In the genomic region with DNA sequence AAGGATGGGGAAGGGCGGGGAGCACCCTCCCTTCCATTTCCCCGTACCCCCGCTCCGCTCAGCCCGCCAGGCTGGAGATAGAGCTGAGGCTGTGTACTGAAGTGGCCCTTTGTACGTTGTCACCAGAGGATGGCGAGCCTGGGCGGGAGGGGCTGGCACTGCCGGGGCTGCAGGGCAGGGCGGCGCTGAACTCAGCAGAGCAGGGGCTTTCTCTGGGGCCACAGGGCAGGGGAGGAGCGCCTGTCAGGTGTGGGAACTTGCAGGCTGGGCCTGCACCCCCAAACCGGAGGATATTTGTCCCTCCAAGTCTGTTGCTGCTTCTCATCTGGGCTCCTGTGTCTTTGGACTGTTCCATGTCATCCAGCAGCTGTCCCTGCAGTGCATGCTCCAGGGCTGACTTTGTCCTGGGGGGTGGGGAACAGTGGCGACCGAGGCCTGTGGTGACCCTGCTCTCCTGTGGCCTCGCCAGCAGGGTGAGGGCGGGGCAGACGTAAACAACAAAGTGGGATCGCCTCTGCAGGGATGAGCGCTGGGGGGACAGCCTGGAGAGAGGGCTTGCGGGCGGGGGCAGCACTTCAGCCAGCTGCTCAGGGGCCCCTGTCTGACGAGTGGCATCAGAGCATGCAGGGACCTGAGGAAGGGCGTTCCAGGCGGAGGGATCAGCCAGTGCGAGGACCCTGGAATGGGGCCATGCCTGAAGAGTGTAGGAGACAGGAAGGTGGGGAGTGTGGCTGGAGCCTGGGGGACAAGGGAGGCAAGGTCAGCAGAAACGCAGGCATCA, we compare ENCODE assay signal across 13 cellular contexts. TPM values are rescaled to one million over a fixed set of nuclear protein-coding genes. Genes with fewer than 3 reads are reported as not detected.
DNase-seq lines count a peak whose midpoint lies in the region; ATAC-seq and TF ChIP-seq lines count a peak whose summit lies in the region.
"Had no signal": no experiment of that assay in that cellular context is flagged by ENCODE, and none has a peak within 500 bp of the region (broad histone marks: within the 10 kb centered on the region; RNA-seq: fewer than 3 reads in every experiment).

No MANE protein-coding gene starts in this region.

- peaks cover 66% of the 10 kb centered on the region for H3K4me1 Mint-ChIP-seq in Calu3 (ENCODE audit: low read depth, unreplicated experiment)

- in situ Hi-C loops in transverse colon (cut with MboI; ENCODE audit: low pct_ligation_motif_present in 1 of 4, low pct_unique_long_range_greater_than_20kb in 1 of 4, low sequenced_read_pairs in 3 of 4), result no loop called here

- TF ChIP-seq CTCF in Calu3 (IDR thresholded peaks at IDR 0.05; ENCODE audit: unreplicated experiment), result no peak
- no peak for TF ChIP-seq CTCF in transverse colon (IDR thresholded peaks at IDR 0.05)
- TF ChIP-seq CTCF in foreskin fibroblast (IDR thresholded peaks at IDR 0.05; ENCODE audit: low read depth, low read length), result no peak

- H3K27me3 Mint-ChIP-seq in Calu3 (ENCODE audit: unreplicated experiment), result no peaks in the 10 kb centered on the region

- H3K27ac Mint-ChIP-seq in Calu3 (ENCODE audit: unreplicated experiment), result peak overlapping the region; percentile 15

- no peaks in the 10 kb centered on the region for H3K27me3 ChIP-seq in transverse colon

- 61 to 70% methylated on average over 2 to 15 of the region's 27 CpGs for WGBS in transverse colon (ENCODE audit: low coverage in 1 of 2), 2 donors

- peak overlapping the region; percentile 85 for H3K4me3 Mint-ChIP-seq in Calu3 (ENCODE audit: low read depth, unreplicated experiment)
- H3K4me3 Mint-ChIP-seq: immature natural killer cell had no signal

- CTCF ChIA-PET in Calu3 (lab: Charles Lee), result interaction anchor here (0.6 kb wide), 1 partner anchor 90 kb away, joined by 4 read pairs; no protein-coding TSS in a partner anchor

- intact Hi-C loops in Calu3 (cut with micrococcal nuclease; ENCODE audit: unreplicated experiment) (no loop called here), transverse colon (cut with DNase I; ENCODE audit: low total_unique reads) (no loop called here)

- ATAC-seq in GM18873 (IDR thresholded peaks at IDR 0.05; ENCODE audit: low FRiP score, unreplicated experiment), result no peak

- peak overlapping the region in 2 of 4 donors; percentile 6 to 72 for H3K27ac ChIP-seq in transverse colon

- H3K36me3 ChIP-seq in transverse colon, result no peaks in the 10 kb centered on the region

- H3K36me3 Mint-ChIP-seq in Calu3 (ENCODE audit: insufficient read depth, unreplicated experiment), result peaks cover 27% of the 10 kb centered on the region
- H3K36me3 Mint-ChIP-seq: immature natural killer cell had no signal

- no peak for TF ChIP-seq POLR2A in erythroblast (IDR thresholded peaks at IDR 0.05; ENCODE audit: low read length)
- TF ChIP-seq POLR2A in transverse colon (IDR thresholded peaks at IDR 0.05), result no peak

- H3K9me3 Mint-ChIP-seq in Calu3 (ENCODE audit: low read depth, unreplicated experiment), result no peaks in the 10 kb centered on the region
- H3K9me3 Mint-ChIP-seq: immature natural killer cell had no signal

- DNase-seq in Calu3 (peak; percentile 21), NCI-H345 (lab: John Stamatoyannopoulos, UW) (peak; percentile 44), erythroblast (lab: John Stamatoyannopoulos, UW) (peak; percentile 47 to 49), nucleus accumbens (lab: John Stamatoyannopoulos, UW) (peak in 53 of 56 donors; percentile 23 to 94 (median 80)), transverse colon (no peak), foreskin fibroblast (no peak), NK-92 (lab: John Stamatoyannopoulos, UW; ENCODE audit: unreplicated experiment) (no peak)
- DNase-seq: DMS 273 treated with DMSO at 0.1 percent for 48 hours, immature natural killer cell had no signal

- H3K4me1 ChIP-seq in transverse colon, result peaks cover 20 to 66% (median 45%) of the 10 kb centered on the region in 4 donors

- H3K9me3 ChIP-seq in transverse colon, result no peaks in the 10 kb centered on the region

- no peak for TF ChIP-seq EP300 in transverse colon (IDR thresholded peaks at IDR 0.05; ENCODE audit: low read depth)

- BruUV-seq in Calu3 (replicated peaks; lab: Mats Ljungman, UMichigan), result no TSS peak

- H3K4me3 ChIP-seq in transverse colon, result no peak overlapping the region
- no peak overlapping the region for H3K4me3 ChIP-seq in foreskin fibroblast (ENCODE audit: low read depth in 1 of 2, low read length in 2 of 2)
- H3K4me3 ChIP-seq: coronary artery had no signal

RNA-seq across cellular contexts. Expression of a gene that starts 13.1 kb away (rescaled TPM):
- total RNA-seq in Calu3 (2022), result 33.0 and 51.5 TPM in 2 replicates
- total RNA-seq in transverse colon, result 10 to 100 TPM in 1 of 4 donors, 1 to 10 TPM in 3; 1.2 to 10.1 (median 5.2) TPM
- total RNA-seq: LHCN-M2, RPMI7951 had no signal

RNA-seq across cellular contexts. Expression of a gene that starts 32.2 kb away (rescaled TPM):
- 39.2 and 44.3 TPM in 2 replicates for total RNA-seq in Calu3 (2022)
- total RNA-seq in transverse colon, result 10 to 100 TPM; 11.5 to 31.0 (median 25.6) TPM

RNA-seq across cellular contexts. Expression of a gene that starts 50.5 kb away (rescaled TPM):
- total RNA-seq in Calu3 (2022), result 294 and 372 TPM in 2 replicates
- total RNA-seq in transverse colon, result 100 to 1,000 TPM; 262 to 566 (median 339) TPM

Comparison
In these comparisons a context has a peak if more than half of its experiments do, and no peak if none do; other contexts are left out.
1. DNase-seq: peak in Calu3 (single experiment), NCI-H345 (single experiment), erythroblast (2 of 2) and nucleus accumbens (53 of 56); none in transverse colon (single experiment), foreskin fibroblast (0 of 2) and NK-92 (single experiment).